21 cellular contexts compared by ENCODE assay signal in the genomic region with DNA sequence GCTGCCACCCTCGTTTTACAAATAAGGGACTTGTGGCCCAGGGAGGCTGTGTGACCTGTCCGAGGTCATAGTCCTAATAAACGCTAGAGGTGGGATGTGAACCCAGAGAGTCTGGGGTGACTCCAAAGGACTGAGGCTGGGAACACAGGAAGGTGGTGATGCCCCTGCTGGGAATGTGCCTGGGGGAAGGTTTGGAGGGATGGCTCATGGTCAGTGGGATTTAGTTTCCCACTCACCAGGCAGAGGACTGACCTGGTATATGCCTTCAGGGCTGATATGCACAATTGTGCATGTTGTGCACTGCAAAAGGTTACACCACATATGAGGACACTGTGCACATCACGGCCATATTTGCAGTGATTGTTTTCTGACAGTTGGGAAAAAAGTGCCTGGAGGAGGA. TPM values are rescaled to one million over a fixed set of nuclear protein-coding genes. Genes with fewer than 3 reads are reported as not detected.
DNase-seq lines count a peak whose midpoint lies in the region; ATAC-seq, FAIRE-seq and TF ChIP-seq lines count a peak whose summit lies in the region.
"Had no signal": no experiment of that assay in that cellular context is flagged by ENCODE, and none has a peak within 500 bp of the region (broad histone marks: within the 10 kb centered on the region; RNA-seq: fewer than 3 reads in every experiment).

No MANE protein-coding gene starts in this region.

- H3K36me3 ChIP-seq in kidney (ENCODE audit: control insufficient read depth in 1 of 2, insufficient read depth in 2 of 2, low read length in 2 of 2) (no peaks in the 10 kb centered on the region), osteoblast (ENCODE audit: insufficient read depth, low read length) (no peaks in the 10 kb centered on the region), sigmoid colon (no peaks in the 10 kb centered on the region)
- H3K36me3 ChIP-seq: HAP-1 had no signal

- no peaks in the 10 kb centered on the region for H4K20me1 ChIP-seq in osteoblast (ENCODE audit: insufficient read depth, low read length)

- H3K27ac Mint-ChIP-seq in natural killer cell treated with Interleukin-12 subunit alpha and Interleukin-12 subunit beta and Interleukin-15 and Interleukin-18, amount 100 ng/mL, for 72 hours, result no peak overlapping the region
- H3K27ac Mint-ChIP-seq in natural killer cell, result no peak overlapping the region
- H3K27ac Mint-ChIP-seq: CD4-positive, alpha-beta T cell had no signal

- peaks cover 0 to 2% of the 10 kb centered on the region in 2 donors for H3K4me1 ChIP-seq in kidney (ENCODE audit: control insufficient read depth in 1 of 2, insufficient read depth in 1 of 2, low read depth in 1 of 2, low read length in 2 of 2)
- H3K4me1 ChIP-seq in osteoblast (ENCODE audit: insufficient read depth, low read length), result peaks cover 13% of the 10 kb centered on the region
- peaks cover 0 to 9% (median 2%) of the 10 kb centered on the region in 4 donors for H3K4me1 ChIP-seq in sigmoid colon
- H3K4me1 ChIP-seq: HAP-1 had no signal

- H3K79me2 ChIP-seq in osteoblast (ENCODE audit: insufficient read depth, low read length), result no peaks in the 10 kb centered on the region

- no peaks in the 10 kb centered on the region for H3K9me3 ChIP-seq in kidney (ENCODE audit: control insufficient read depth in 1 of 2, low read length in 2 of 2)
- H3K9me3 ChIP-seq in osteoblast (ENCODE audit: low read depth, low read length), result no peaks in the 10 kb centered on the region
- H3K9me3 ChIP-seq in sigmoid colon, result no peaks in the 10 kb centered on the region
- H3K9me3 ChIP-seq: Caco-2, HAP-1 had no signal

- no peak for FAIRE-seq in kidney (lab: Jason Lieb, UNC)
- FAIRE-seq: A549, D721Med, GM12892, GM18507 had no signal

- no peak for TF ChIP-seq EP300 in sigmoid colon (IDR thresholded peaks at IDR 0.05)

- 62 to 78% methylated on average over 4 of the region's 4 CpGs for WGBS in sigmoid colon, 2 donors

- no peak for ATAC-seq in natural killer cell treated with Interleukin-12 subunit alpha and Interleukin-12 subunit beta and Interleukin-15 and Interleukin-18, amount 100 ng/mL, for 72 hours
- ATAC-seq in natural killer cell (no peak), HG03565 (IDR thresholded peaks at IDR 0.05; ENCODE audit: unreplicated experiment) (no peak)
- ATAC-seq: A549 had no signal

- DNase-seq in natural killer cell treated with Interleukin-12 subunit alpha and Interleukin-12 subunit beta and Interleukin-15 and Interleukin-18, amount 100 ng/mL, for 72 hours (ENCODE audit: low spot score), result peak; percentile 23
- DNase-seq in natural killer cell, result no peak
- DNase-seq in kidney, result peak; percentile 38
- peak; percentile 64 for DNase-seq in osteoblast (ENCODE audit: insufficient read length, low spot score, missing footprints)
- DNase-seq in middle frontal gyrus (ENCODE audit: extremely low spot score, low spot score), result no peak
- DNase-seq in sigmoid colon, result no peak
- DNase-seq: AML-193; Caco-2; CD4-positive, alpha-beta T cell; GDM1; GM23248 had no signal

- TF ChIP-seq POLR2A in sigmoid colon (IDR thresholded peaks at IDR 0.05), result no peak

- H3K4me1 Mint-ChIP-seq in natural killer cell treated with Interleukin-12 subunit alpha and Interleukin-12 subunit beta and Interleukin-15 and Interleukin-18, amount 100 ng/mL, for 72 hours (ENCODE audit: low read depth in 2 of 2), result peaks cover 7 to 11% of the 10 kb centered on the region in 2 donors
- peaks cover 7 to 12% of the 10 kb centered on the region in 2 donors for H3K4me1 Mint-ChIP-seq in natural killer cell

- H3K4me2 ChIP-seq in osteoblast (ENCODE audit: insufficient read depth, low read length), result no peak overlapping the region
- H3K4me2 ChIP-seq: A549 had no signal

- H3K9ac ChIP-seq in kidney (ENCODE audit: low read length in 2 of 2), result no peak overlapping the region
- H3K9ac ChIP-seq: GM23248 had no signal

- H3K4me3 Mint-ChIP-seq in natural killer cell treated with Interleukin-12 subunit alpha and Interleukin-12 subunit beta and Interleukin-15 and Interleukin-18, amount 100 ng/mL, for 72 hours, result no peak overlapping the region
- H3K4me3 Mint-ChIP-seq in natural killer cell, result no peak overlapping the region
- H3K4me3 Mint-ChIP-seq: CD4-positive, alpha-beta T cell had no signal

- TF ChIP-seq CTCF in natural killer cell (IDR thresholded peaks at IDR 0.05), result no peak
- TF ChIP-seq CTCF in kidney (IDR thresholded peaks at IDR 0.05; ENCODE audit: borderline replicate concordance, extremely low read depth, insufficient read depth), result no peak
- TF ChIP-seq CTCF in osteoblast (IDR thresholded peaks at IDR 0.05; ENCODE audit: extremely low read depth, low read depth, low read length), result no peak
- no peak for TF ChIP-seq CTCF in sigmoid colon (IDR thresholded peaks at IDR 0.05)

- H2AFZ ChIP-seq in osteoblast (ENCODE audit: low read length), result no peak overlapping the region
- H2AFZ ChIP-seq: GM23248 had no signal

- no peak overlapping the region for H3K27ac ChIP-seq in kidney (ENCODE audit: low read depth in 2 of 2, low read length in 2 of 2)
- H3K27ac ChIP-seq in osteoblast (ENCODE audit: low read depth, low read length), result no peak overlapping the region
- no peak overlapping the region for H3K27ac ChIP-seq in sigmoid colon
- H3K27ac ChIP-seq: 22Rv1, A549, C4-2B, GM23248 had no signal

- intact Hi-C loops in natural killer cell (cut with micrococcal nuclease) (no loop called here), kidney (cut with DNase I) (no loop called here), sigmoid colon (cut with DNase I) (no loop called here)

- H3K27me3 Mint-ChIP-seq in natural killer cell treated with Interleukin-12 subunit alpha and Interleukin-12 subunit beta and Interleukin-15 and Interleukin-18, amount 100 ng/mL, for 72 hours, result peaks cover 12 to 22% of the 10 kb centered on the region in 2 donors
- peaks cover 12 to 16% of the 10 kb centered on the region in 2 donors for H3K27me3 Mint-ChIP-seq in natural killer cell (ENCODE audit: low read depth in 2 of 2)

- H3K4me3 ChIP-seq in kidney (ENCODE audit: low read length in 2 of 2) (no peak overlapping the region), osteoblast (ENCODE audit: insufficient read depth, low read length) (no peak overlapping the region), sigmoid colon (no peak overlapping the region)
- H3K4me3 ChIP-seq: A549, GM23248, HAP-1 had no signal

- H3K27me3 ChIP-seq in osteoblast (ENCODE audit: insufficient read depth, low read length) (peaks cover 10% of the 10 kb centered on the region), sigmoid colon (peaks cover 0 to 18% (median 16%) of the 10 kb centered on the region in 3 donors)

- H3K9me3 Mint-ChIP-seq in natural killer cell treated with Interleukin-12 subunit alpha and Interleukin-12 subunit beta and Interleukin-15 and Interleukin-18, amount 100 ng/mL, for 72 hours, result no peaks in the 10 kb centered on the region
- H3K9me3 Mint-ChIP-seq in natural killer cell, result peaks cover 0 to 4% of the 10 kb centered on the region in 2 donors
- H3K9me3 Mint-ChIP-seq: CD4-positive, alpha-beta T cell had no signal

- peaks cover under 1% of the 10 kb centered on the region for H3K36me3 Mint-ChIP-seq in natural killer cell treated with Interleukin-12 subunit alpha and Interleukin-12 subunit beta and Interleukin-15 and Interleukin-18, amount 100 ng/mL, for 72 hours
- peaks cover under 1% of the 10 kb centered on the region for H3K36me3 Mint-ChIP-seq in natural killer cell

RNA-seq across cellular contexts. Expression of gene WNT9B, which starts 13.9 kb away (rescaled TPM):
- total RNA-seq in natural killer cell treated with Interleukin-12 subunit alpha and Interleukin-12 subunit beta and Interleukin-15 and Interleukin-18, amount 100 ng/mL, for 72 hours, result not detected
- not detected for total RNA-seq in natural killer cell
- 5.3 TPM for total RNA-seq in kidney
- polyA plus RNA-seq in kidney (ENCODE audit: insufficient read depth, low read depth, low replicate concordance), result 1.9 TPM
- 0.36 TPM in 1 of 2 replicates, not detected in the other for total RNA-seq in osteoblast
- not detected for total RNA-seq in sigmoid colon
- under 1 TPM in 1 of 3 donors, not detected in 2; 0.03 TPM for polyA plus RNA-seq in sigmoid colon
- total RNA-seq: Caco-2; CD4-positive, alpha-beta T cell; GM23248; H4 had no signal
- polyA plus RNA-seq: BJ, GM23248 had no signal

RNA-seq across cellular contexts. Expression of gene WNT3, which starts 19.0 kb away (rescaled TPM):
- under 1 TPM; 0.20 to 0.29 TPM for total RNA-seq in natural killer cell treated with Interleukin-12 subunit alpha and Interleukin-12 subunit beta and Interleukin-15 and Interleukin-18, amount 100 ng/mL, for 72 hours
- 1 to 10 TPM in 1 of 3 donors, under 1 TPM in 2; 0.07 to 1.4 (median 0.30) TPM for total RNA-seq in natural killer cell
- 0.38 TPM for total RNA-seq in kidney
- polyA plus RNA-seq in kidney (ENCODE audit: insufficient read depth, low read depth, low replicate concordance), result 1.3 TPM
- 0.88 and 1.1 TPM in 2 replicates for total RNA-seq in osteoblast
- total RNA-seq in sigmoid colon, result under 1 TPM in 3 of 4 donors, not detected in 1; 0.49 to 0.71 (median 0.54) TPM
- under 1 TPM; under 0.01 to 0.57 (median 0.23) TPM for polyA plus RNA-seq in sigmoid colon
- total RNA-seq: CD4-positive, alpha-beta T cell had no signal

Comparison
In these comparisons a context has a peak if more than half of its experiments do, and no peak if none do; other contexts are left out.
1. DNase-seq: peak in natural killer cell treated with Interleukin-12 subunit alpha and Interleukin-12 subunit beta and Interleukin-15 and Interleukin-18, amount 100 ng/mL, for 72 hours (single experiment), kidney (single experiment) and osteoblast (single experiment); none in natural killer cell (single experiment), middle frontal gyrus (single experiment) and sigmoid colon (single experiment).